Comparison of ENCODE assay signal across 13 cellular contexts in the genomic region with DNA sequence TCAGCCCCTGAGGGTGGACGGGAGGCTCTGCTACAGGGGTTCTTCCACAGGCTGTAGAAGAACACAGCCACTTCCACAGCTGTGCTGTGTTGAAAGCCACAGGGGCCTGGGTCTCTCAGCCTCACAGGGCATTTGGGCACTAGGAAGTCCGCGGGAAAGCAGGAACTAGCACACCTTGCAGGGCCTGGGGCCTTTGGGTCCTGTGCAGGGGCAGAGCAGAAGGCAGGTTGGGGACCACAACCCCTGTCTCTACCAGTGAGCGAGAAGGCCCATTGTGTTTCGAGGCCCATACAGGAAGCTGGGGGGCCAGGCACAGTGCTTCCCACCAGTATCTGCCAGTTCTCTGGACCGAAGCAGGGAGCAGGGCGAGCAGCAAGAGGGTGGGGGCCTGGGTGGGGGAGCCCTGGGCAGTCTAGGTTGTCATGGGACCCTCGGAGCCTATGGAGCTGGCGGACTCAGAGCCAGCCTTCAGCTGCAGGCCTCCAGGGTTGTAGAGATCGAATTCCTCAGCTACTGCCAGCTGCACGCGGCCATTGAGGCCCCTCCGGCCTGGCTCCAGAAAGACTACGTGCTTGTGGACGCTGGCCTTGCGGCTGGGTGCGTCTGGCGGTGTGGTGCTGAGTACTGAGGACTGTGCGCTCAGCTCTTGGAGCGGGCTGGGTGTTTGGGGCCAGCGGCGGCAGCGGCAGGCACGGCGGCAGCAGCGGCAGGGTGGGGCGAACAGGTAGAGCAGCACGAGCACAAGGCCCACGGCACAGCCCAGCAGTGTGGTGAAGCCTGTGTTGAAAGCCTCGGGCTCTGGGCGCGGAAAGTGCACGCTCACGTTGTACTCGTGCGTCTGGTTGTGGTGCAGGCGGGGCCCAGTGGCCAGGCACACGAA. TPM values are rescaled to one million over a fixed set of nuclear protein-coding genes. Genes with fewer than 3 reads are reported as not detected.
DNase-seq lines count a peak whose midpoint lies in the region; ATAC-seq and TF ChIP-seq lines count a peak whose summit lies in the region.
"Had no signal": no experiment of that assay in that cellular context is flagged by ENCODE, and none has a peak within 500 bp of the region (broad histone marks: within the 10 kb centered on the region; RNA-seq: fewer than 3 reads in every experiment).

No MANE protein-coding gene starts in this region.

- CTCF ChIA-PET in CD8-positive, alpha-beta T cell (lab: Charles Lee): interaction anchor here (1.1 to 4.0 kb wide), 5 partner anchors 11 to 178 kb away, joined by 4 to 17 read pairs (median 5); a partner anchor contains a TSS

- peaks cover 3% of the 10 kb centered on the region for H3K36me3 ChIP-seq in CD8-positive, alpha-beta T cell (ENCODE audit: insufficient read depth, low read length)

- intact Hi-C loops in CD8-positive, alpha-beta T cell (cut with DNase I, micrococcal nuclease): loop anchor here (2.0 kb wide), 3 partner anchors 29 to 139 kb away; a partner anchor contains a TSS

- no peaks in the 10 kb centered on the region for H3K9me3 ChIP-seq in CD8-positive, alpha-beta T cell (ENCODE audit: low read length)
- H3K9me3 ChIP-seq: Caco-2 had no signal

- H3K4me1 ChIP-seq in CD8-positive, alpha-beta T cell (ENCODE audit: insufficient read depth, low read length): peaks cover 28% of the 10 kb centered on the region
- H3K4me1 ChIP-seq: foreskin keratinocyte had no signal

- H3K4me1 Mint-ChIP-seq in CD8-positive, alpha-beta T cell (ENCODE audit: low read depth): peaks cover 37% of the 10 kb centered on the region
- peaks cover 25% of the 10 kb centered on the region for H3K4me1 Mint-ChIP-seq in nephron progenitor cell

- H3K4me3 Mint-ChIP-seq in CD8-positive, alpha-beta T cell: peak overlapping the region; percentile 26
- peak overlapping the region; percentile 44 for H3K4me3 Mint-ChIP-seq in nephron progenitor cell

- no peaks in the 10 kb centered on the region for H3K27me3 ChIP-seq in CD8-positive, alpha-beta T cell (ENCODE audit: insufficient read depth, low read length)

- no peak for ATAC-seq in CD8-positive, alpha-beta T cell
- ATAC-seq in GM18868 (IDR thresholded peaks at IDR 0.05; ENCODE audit: unreplicated experiment): no peak
- ATAC-seq: foreskin keratinocyte had no signal

- peak; percentile 24 for TF ChIP-seq POLR2A in GM18526 (IDR thresholded peaks at IDR 0.05; ENCODE audit: extremely low read depth, insufficient read length)

- H3K9me3 Mint-ChIP-seq in CD8-positive, alpha-beta T cell: no peaks in the 10 kb centered on the region
- H3K9me3 Mint-ChIP-seq in nephron progenitor cell: no peaks in the 10 kb centered on the region

- POLR2A ChIA-PET in CD8-positive, alpha-beta T cell (lab: Charles Lee): no interaction called here

- no peaks in the 10 kb centered on the region for H3K27me3 Mint-ChIP-seq in CD8-positive, alpha-beta T cell (ENCODE audit: low read depth)
- no peaks in the 10 kb centered on the region for H3K27me3 Mint-ChIP-seq in nephron progenitor cell (ENCODE audit: low read depth, poor library complexity)

- DNase-seq in CD8-positive, alpha-beta T cell: no peak
- DNase-seq in ecto neural progenitor cell (ENCODE audit: low spot score) (peak; percentile 50), nephron progenitor cell (no peak), SIG-M5 (lab: John Stamatoyannopoulos, UW) (no peak), kidney tubule cell (ENCODE audit: low spot score) (no peak)
- DNase-seq: effector CD8-positive, alpha-beta T cell; foreskin keratinocyte; Kasumi-1; WERI-Rb-1 had no signal

- no peak overlapping the region for H3K27ac Mint-ChIP-seq in CD8-positive, alpha-beta T cell
- H3K27ac Mint-ChIP-seq in nephron progenitor cell: no peak overlapping the region

- H3K27ac ChIP-seq in CD8-positive, alpha-beta T cell (ENCODE audit: low read depth, low read length): no peak overlapping the region
- H3K27ac ChIP-seq: foreskin keratinocyte, SK-N-MC, WERI-Rb-1 had no signal

- TF ChIP-seq CTCF in CD8-positive, alpha-beta T cell (IDR thresholded peaks at IDR 0.05): no peak
- no peak for TF ChIP-seq CTCF in nephron progenitor cell (IDR thresholded peaks at IDR 0.05)

- no peak overlapping the region for H3K4me3 ChIP-seq in CD8-positive, alpha-beta T cell (ENCODE audit: low read depth, low read length)
- H3K4me3 ChIP-seq: SK-N-MC had no signal

- peaks cover 27% of the 10 kb centered on the region for H3K36me3 Mint-ChIP-seq in CD8-positive, alpha-beta T cell
- H3K36me3 Mint-ChIP-seq in nephron progenitor cell (ENCODE audit: low read depth): peaks cover 7% of the 10 kb centered on the region

RNA-seq across cellular contexts. Expression of a gene that starts 1.7 kb away (rescaled TPM):
- 1 to 10 TPM; 1.5 to 3.5 TPM for total RNA-seq in CD8-positive, alpha-beta T cell
- total RNA-seq: Caco-2, foreskin keratinocyte had no signal

RNA-seq across cellular contexts. Expression of a gene that starts 6.0 kb away (rescaled TPM):
- 10 to 100 TPM; 34.9 to 36.6 TPM for total RNA-seq in CD8-positive, alpha-beta T cell

RNA-seq across cellular contexts. Expression of a gene that starts 28.4 kb away (rescaled TPM):
- total RNA-seq in CD8-positive, alpha-beta T cell: 10 to 100 TPM; 23.7 to 27.0 TPM

RNA-seq across cellular contexts. Expression of a gene that starts 28.5 kb away (rescaled TPM):
- total RNA-seq in CD8-positive, alpha-beta T cell: 1 to 10 TPM; 8.6 to 9.1 TPM

RNA-seq across cellular contexts. Expression of a gene that starts 43.6 kb away (rescaled TPM):
- 10 to 100 TPM; 40.8 to 48.9 TPM for total RNA-seq in CD8-positive, alpha-beta T cell
